9 cellular contexts compared by ENCODE assay signal in the genomic region with DNA sequence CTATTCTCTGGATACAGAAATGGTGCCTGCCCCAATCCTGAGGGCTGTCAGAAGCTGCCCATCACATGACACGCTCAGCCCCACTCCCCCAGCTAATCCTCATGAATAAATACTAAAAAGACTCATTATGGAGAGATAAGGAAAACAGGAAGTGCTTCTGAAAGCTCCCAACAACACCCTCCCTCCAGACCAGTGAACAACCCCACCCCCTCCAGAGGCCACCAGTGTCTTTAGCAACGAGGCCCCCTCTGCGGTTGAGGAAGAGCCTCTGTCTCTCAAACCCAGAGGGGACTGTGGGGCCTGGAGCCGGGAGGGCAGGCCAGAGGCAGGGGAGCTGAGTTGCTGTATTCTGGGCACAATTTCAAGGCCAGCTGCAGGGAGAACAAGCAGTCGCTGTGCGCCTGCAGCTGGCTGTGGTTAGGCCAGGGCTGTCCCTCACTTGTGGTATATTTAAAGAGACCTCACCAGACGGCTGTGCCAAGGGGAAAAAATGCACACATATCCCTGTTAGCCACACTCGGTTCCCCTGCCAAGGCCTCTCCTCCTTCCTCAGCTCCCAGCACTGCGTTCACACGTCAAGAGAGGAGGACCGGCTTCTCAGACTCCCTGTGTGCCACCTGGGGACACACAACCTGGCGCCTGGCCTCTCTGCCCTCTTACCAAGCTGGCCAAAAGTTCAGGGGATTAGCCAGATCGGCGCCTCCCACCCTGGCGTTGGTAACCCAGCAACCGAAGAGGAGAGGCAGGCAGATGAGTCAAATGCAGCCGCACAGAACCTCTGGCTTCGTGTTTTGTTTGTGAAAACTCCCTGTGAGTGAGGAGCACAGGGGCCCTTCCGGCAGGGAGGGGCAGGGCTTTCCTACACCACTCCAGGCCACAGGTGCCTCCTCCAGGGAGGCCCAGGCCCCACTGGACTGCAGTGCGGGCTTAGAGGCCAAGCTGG.
DNase-seq lines count a peak whose midpoint lies in the region; ATAC-seq, FAIRE-seq and TF ChIP-seq lines count a peak whose summit lies in the region.
"Had no signal": no experiment of that assay in that cellular context is flagged by ENCODE, and none has a peak within 500 bp of the region (broad histone marks: within the 10 kb centered on the region; RNA-seq: fewer than 3 reads in every experiment).

No MANE protein-coding gene starts in this region.

- H3K4me2 ChIP-seq in K562 (ENCODE audit: insufficient read depth, low read length), result peak overlapping the region; percentile 47

- H2AFZ ChIP-seq in K562 (ENCODE audit: low read depth, low read length), result peak overlapping the region; percentile 91

- peak overlapping the region in 1 of 2 experiments; percentile 54; a peak in 2 of 4 replicates for H3K9ac ChIP-seq in K562 (ENCODE audit: insufficient read depth in 1 of 2, low read depth in 2 of 2, low read length in 2 of 2)

- no peak for TF ChIP-seq CTCF in K562 (IDR thresholded peaks at IDR 0.05 in 2 of 3, conservative IDR thresholded peaks at IDR 0.05 in 1 of 3; ENCODE audit: insufficient read depth in 2 of 3, low read depth in 1 of 3, low read length in 3 of 3)

- POLR2A ChIA-PET in K562 (lab: Yijun Ruan, JAX), result interaction anchor here (0.6 to 1.0 kb wide), 2 partner anchors 16 to 19 kb away, joined by 3 read pairs; no protein-coding TSS in a partner anchor

- no TSS peak for BruUV-seq in K562 (replicated peaks; lab: Mats Ljungman, UMichigan)

- H3K79me2 ChIP-seq in K562 (ENCODE audit: control insufficient read depth, insufficient read depth, low read length), result no peaks in the 10 kb centered on the region

- no peak overlapping the region for H3K27ac ChIP-seq in K562 (ENCODE audit: extremely low read depth, low read depth, low read length)
- H3K27ac ChIP-seq: C4-2B had no signal

- CTCF ChIA-PET in K562 (lab: Yijun Ruan, JAX; ENCODE audit: low intra/inter-chr PET ratio), result interaction anchor here (0.7 kb wide), 1 partner anchor 227 kb away, joined by 3 read pairs; no protein-coding TSS in a partner anchor

- no peak for TF ChIP-seq EP300 in K562 (IDR thresholded peaks at IDR 0.05; ENCODE audit: low read length)

- intact Hi-C loops in K562 (cut with micrococcal nuclease), result no loop called here

- in situ Hi-C loops in K562 (cut with MboI), result no loop called here

- TF ChIP-seq POLR2A in K562 (conservative IDR thresholded peaks at IDR 0.05), result no peak

- H3K27me3 ChIP-seq in K562 (ENCODE audit: control insufficient read depth in 2 of 2, insufficient read depth in 2 of 2, low read length in 2 of 2), result peaks cover 3 to 6% of the 10 kb centered on the region in 2 experiments; a peak in 1 of 5 replicates

- peak; percentile 48 for DNase-seq in NCI-H82 (lab: John Stamatoyannopoulos, UW)
- no peak for DNase-seq in NCI-H82 treated with DMSO at 0.1 percent for 48 hours (lab: John Stamatoyannopoulos, UW; ENCODE audit: unreplicated experiment)
- DNase-seq in NCI-H2196 treated with DMSO at 0.1 percent for 48 hours (lab: John Stamatoyannopoulos, UW; ENCODE audit: unreplicated experiment), result peak; percentile 99
- peak; percentile 48 to 66 (median 52) for DNase-seq in K562 (ENCODE audit: extremely low read depth in 1 of 4, low spot score in 3 of 4)
- DNase-seq in iPS-NIHi11 (ENCODE audit: low spot score), result peak; percentile 46
- peak; percentile 23 for DNase-seq in stimulated activated naive CD8-positive, alpha-beta T cell treated with anti-CD3 and anti-CD28 coated beads, Interleukin-15, Interleukin-2, amounts not matched to agents 100 U/mL and 50 U/mL, for 24 hours
- no peak for DNase-seq in germinal center (ENCODE audit: low spot score)

- ATAC-seq in K562 (peak; percentile 92), HG03175 (IDR thresholded peaks at IDR 0.05; ENCODE audit: unreplicated experiment) (no peak)
- ATAC-seq in stimulated activated naive CD8-positive, alpha-beta T cell treated with anti-CD3 and anti-CD28 coated beads, Interleukin-15, Interleukin-2, amounts not matched to agents 100 U/mL and 50 U/mL, for 24 hours, result peak; percentile 48

- H3K4me1 ChIP-seq in K562 (replicated peaks in 1 of 2; ENCODE audit: control insufficient read depth in 2 of 2, insufficient read depth in 2 of 2, low read length in 2 of 2), result peaks cover 14 to 17% of the 10 kb centered on the region in 2 experiments

- H3K9me1 ChIP-seq in K562 (ENCODE audit: control insufficient read depth, insufficient read depth, low read length), result no peaks in the 10 kb centered on the region

- no peaks in the 10 kb centered on the region for H4K20me1 ChIP-seq in K562 (replicated peaks; ENCODE audit: control insufficient read depth, insufficient read depth, low read length)

- no peaks in the 10 kb centered on the region for H3K9me3 ChIP-seq in K562 (replicated peaks; ENCODE audit: control insufficient read depth, insufficient read depth, low read depth, low read length)

- no peak for FAIRE-seq in K562 (lab: Jason Lieb, UNC)

- WGBS in K562 (ENCODE audit: insufficient coverage, low coverage, missing lambda C conversion rate), result 30% methylated on average over 19 of the region's 20 CpGs

- no peak overlapping the region for H3K4me3 ChIP-seq in K562

- TF ChIP-seq RAD21 in K562 (CRISPR knock-in tag; conservative IDR thresholded peaks at IDR 0.05 in 1 of 2, IDR thresholded peaks at IDR 0.05 in 1 of 2), result no peak

- H3K36me3 ChIP-seq in K562 (ENCODE audit: control insufficient read depth, insufficient read depth, low read length), result no peaks in the 10 kb centered on the region

TF ChIP-seq in K562, 482 proteins besides CTCF, POLR2A, EP300 and RAD21 (continues in another document):
- TF ChIP-seq, protein P1, sequence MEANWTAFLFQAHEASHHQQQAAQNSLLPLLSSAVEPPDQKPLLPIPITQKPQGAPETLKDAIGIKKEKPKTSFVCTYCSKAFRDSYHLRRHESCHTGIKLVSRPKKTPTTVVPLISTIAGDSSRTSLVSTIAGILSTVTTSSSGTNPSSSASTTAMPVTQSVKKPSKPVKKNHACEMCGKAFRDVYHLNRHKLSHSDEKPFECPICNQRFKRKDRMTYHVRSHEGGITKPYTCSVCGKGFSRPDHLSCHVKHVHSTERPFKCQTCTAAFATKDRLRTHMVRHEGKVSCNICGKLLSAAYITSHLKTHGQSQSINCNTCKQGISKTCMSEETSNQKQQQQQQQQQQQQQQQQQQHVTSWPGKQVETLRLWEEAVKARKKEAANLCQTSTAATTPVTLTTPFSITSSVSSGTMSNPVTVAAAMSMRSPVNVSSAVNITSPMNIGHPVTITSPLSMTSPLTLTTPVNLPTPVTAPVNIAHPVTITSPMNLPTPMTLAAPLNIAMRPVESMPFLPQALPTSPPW (CRISPR knock-in tag; IDR thresholded peaks at IDR 0.05), result peak; percentile 70
- TF ChIP-seq MAZ (CRISPR knock-in tag; conservative IDR thresholded peaks at IDR 0.05 in 1 of 2, IDR thresholded peaks at IDR 0.05 in 1 of 2), result peak; percentile 54 to 58; a peak in 3 of 4 replicates
- TF ChIP-seq ZNF175 (CRISPR knock-in tag; IDR thresholded peaks at IDR 0.05; ENCODE audit: low read depth), result 0 out of 2 replicates have a peak, but pooled peaks have one; percentile 53
- peak; percentile 67 for TF ChIP-seq GABPA (tag; conservative IDR thresholded peaks at IDR 0.05; ENCODE audit: low read depth)
- peak; percentile 76 for TF ChIP-seq BHLHE40 (IDR thresholded peaks at IDR 0.05; ENCODE audit: low read length)
- peak; percentile 49; the same call in 1 of the 2 replicates for TF ChIP-seq ARID1B (IDR thresholded peaks at IDR 0.05)
- TF ChIP-seq FOSL1 (tag; conservative IDR thresholded peaks at IDR 0.05), result peak; percentile 11; the same call in 1 of the 2 replicates
- TF ChIP-seq ZFP91 (CRISPR knock-in tag; IDR thresholded peaks at IDR 0.05), result 0 out of 2 replicates have a peak, but pooled peaks have one; percentile 55
- TF ChIP-seq SOX6 (IDR thresholded peaks at IDR 0.05), result peak; percentile 47; the same call in 1 of the 2 replicates
- no peak for TF ChIP-seq PBX2 (CRISPR knock-in tag; IDR thresholded peaks at IDR 0.05; ENCODE audit: low read depth)
- TF ChIP-seq PBX2 (tag; conservative IDR thresholded peaks at IDR 0.05; ENCODE audit: low read depth), result peak; percentile 59
- 0 out of 2 replicates have a peak, but pooled peaks have one; percentile 19 for TF ChIP-seq RBFOX2 (IDR thresholded peaks at IDR 0.05; ENCODE audit: low read depth, low read length)

Comparison
In these comparisons a context has a peak if more than half of its experiments do, and no peak if none do; other contexts are left out.
1. DNase-seq: peak in NCI-H82 (single experiment), NCI-H2196 treated with DMSO at 0.1 percent for 48 hours (single experiment), K562 (4 of 4), iPS-NIHi11 (single experiment) and stimulated activated naive CD8-positive, alpha-beta T cell treated with anti-CD3 and anti-CD28 coated beads, Interleukin-15, Interleukin-2, amounts not matched to agents 100 U/mL and 50 U/mL, for 24 hours (single experiment); none in NCI-H82 treated with DMSO at 0.1 percent for 48 hours (single experiment) and germinal center (single experiment).